1 cellular context compared by ENCODE assay signal in the genomic region with DNA sequence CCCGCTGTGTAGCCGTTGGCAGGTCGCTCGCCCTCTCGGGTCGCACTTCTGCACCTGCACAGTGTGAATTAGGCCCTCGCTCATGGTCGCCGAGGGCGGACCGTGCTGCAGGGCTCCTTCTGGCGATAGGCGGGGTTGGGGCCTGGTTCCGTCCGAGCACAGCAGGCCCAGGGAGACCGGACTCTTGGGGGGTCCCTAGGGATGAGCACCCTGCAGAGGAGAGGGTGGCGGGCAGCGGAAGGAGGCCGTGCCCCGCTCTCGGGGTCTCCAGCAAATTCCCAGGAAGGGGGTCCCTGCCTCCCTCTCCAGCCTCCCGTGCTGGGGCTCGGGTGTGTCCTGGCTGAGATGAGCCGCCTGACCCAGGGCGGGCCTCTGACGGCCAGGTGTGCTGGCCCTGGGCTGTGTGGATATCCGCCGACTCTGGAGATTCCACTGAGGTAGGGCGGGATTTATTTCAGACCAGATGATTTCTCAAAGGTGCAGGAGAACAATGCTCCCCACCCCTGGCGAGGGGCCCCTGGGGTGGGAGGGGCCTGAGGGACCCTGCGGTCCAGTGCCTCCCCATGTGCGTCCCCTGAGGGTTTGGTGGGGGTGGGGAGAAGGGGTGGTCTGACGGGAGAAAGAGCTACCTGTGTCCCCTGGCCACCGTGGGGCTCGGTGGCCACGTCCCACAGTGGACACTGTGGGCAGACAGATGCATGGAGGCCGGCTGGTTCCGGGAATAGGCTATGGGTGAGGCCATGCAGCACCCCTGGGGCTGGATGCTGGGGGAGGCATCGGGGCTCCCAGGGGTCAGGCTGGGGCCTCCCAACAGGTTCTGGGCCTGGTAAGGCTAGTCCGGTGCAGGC.
TF ChIP-seq lines count a peak whose summit lies in the region.

No MANE protein-coding gene starts in this region.

TF ChIP-seq in H1, 55 proteins besides CTCF, POLR2A, EP300 and RAD21:
- no peak for TF ChIP-seq TAF1 (IDR thresholded peaks at IDR 0.05; ENCODE audit: low read depth, low read length)
- TF ChIP-seq, protein P1, sequence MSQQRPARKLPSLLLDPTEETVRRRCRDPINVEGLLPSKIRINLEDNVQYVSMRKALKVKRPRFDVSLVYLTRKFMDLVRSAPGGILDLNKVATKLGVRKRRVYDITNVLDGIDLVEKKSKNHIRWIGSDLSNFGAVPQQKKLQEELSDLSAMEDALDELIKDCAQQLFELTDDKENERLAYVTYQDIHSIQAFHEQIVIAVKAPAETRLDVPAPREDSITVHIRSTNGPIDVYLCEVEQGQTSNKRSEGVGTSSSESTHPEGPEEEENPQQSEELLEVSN (IDR thresholded peaks at IDR 0.05), result peak; percentile 28; the same call in 1 of the 2 replicates
